ENCODE assay signal across 1 cellular context in the genomic region with DNA sequence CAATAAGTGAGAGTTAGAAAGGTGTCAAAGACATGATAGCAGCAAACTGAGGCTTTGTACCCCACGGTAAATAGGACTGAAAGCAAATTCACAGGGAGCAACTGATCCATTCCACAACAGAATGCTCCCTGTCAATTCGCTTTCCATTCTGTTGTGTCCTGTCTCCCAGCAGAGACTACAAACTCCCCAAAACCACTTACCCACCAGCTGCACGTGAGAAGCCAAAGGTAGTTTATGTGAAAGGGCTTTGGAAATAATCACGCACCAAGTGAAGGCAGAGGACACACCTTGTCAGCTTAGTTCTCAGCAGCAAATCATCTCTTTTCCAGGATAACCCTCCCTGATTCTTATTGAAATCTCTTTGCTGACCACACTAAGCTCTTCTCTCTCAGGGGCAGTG.
TF ChIP-seq lines count a peak whose summit lies in the region.

No MANE protein-coding gene starts in this region.

TF ChIP-seq in H1, 55 proteins besides CTCF, POLR2A, EP300 and RAD21:
- TF ChIP-seq PHF8 (conservative IDR thresholded peaks at IDR 0.05; ENCODE audit: low read depth, low read length): no peak
- TF ChIP-seq, protein P1, sequence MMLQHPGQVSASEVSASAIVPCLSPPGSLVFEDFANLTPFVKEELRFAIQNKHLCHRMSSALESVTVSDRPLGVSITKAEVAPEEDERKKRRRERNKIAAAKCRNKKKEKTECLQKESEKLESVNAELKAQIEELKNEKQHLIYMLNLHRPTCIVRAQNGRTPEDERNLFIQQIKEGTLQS (IDR thresholded peaks at IDR 0.05; ENCODE audit: insufficient read depth, low read depth, low read length): no peak
- TF ChIP-seq, protein P2, sequence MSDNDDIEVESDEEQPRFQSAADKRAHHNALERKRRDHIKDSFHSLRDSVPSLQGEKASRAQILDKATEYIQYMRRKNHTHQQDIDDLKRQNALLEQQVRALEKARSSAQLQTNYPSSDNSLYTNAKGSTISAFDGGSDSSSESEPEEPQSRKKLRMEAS (IDR thresholded peaks at IDR 0.05): no peak
- no peak for TF ChIP-seq RFX5 (IDR thresholded peaks at IDR 0.05; ENCODE audit: borderline replicate concordance, low read depth, low read length)
- TF ChIP-seq CREB1 (IDR thresholded peaks at IDR 0.05): no peak
- no peak for TF ChIP-seq MAFK (IDR thresholded peaks at IDR 0.05; ENCODE audit: low read depth, low read length)
- TF ChIP-seq SP4 (IDR thresholded peaks at IDR 0.05; ENCODE audit: low read length): no peak
- no peak for TF ChIP-seq SAP30 (IDR thresholded peaks at IDR 0.05; ENCODE audit: insufficient read depth, insufficient replicate concordance, low read length)
- no peak for TF ChIP-seq CEBPB (IDR thresholded peaks at IDR 0.05; ENCODE audit: low read depth, low read length)
- no peak for TF ChIP-seq BCL11A (IDR thresholded peaks at IDR 0.05; ENCODE audit: low read depth in 2 of 2, low read length in 2 of 2)
- no peak for TF ChIP-seq JUND (IDR thresholded peaks at IDR 0.05; ENCODE audit: low read length)
- no peak for TF ChIP-seq CHD2 (IDR thresholded peaks at IDR 0.05; ENCODE audit: low read length)
- TF ChIP-seq FOSL1 (IDR thresholded peaks at IDR 0.05; ENCODE audit: insufficient read depth, low read depth, low read length): no peak
- no peak for TF ChIP-seq CBX8 (IDR thresholded peaks at IDR 0.05; ENCODE audit: borderline replicate concordance, low read depth, low read length)
- TF ChIP-seq TAF7 (optimal IDR thresholded peaks at IDR 0.05; ENCODE audit: borderline replicate concordance, low read depth, low read length): no peak
- TF ChIP-seq RXRA (IDR thresholded peaks at IDR 0.05; ENCODE audit: insufficient read depth, low read depth, low read length): no peak
- TF ChIP-seq BACH1 (IDR thresholded peaks at IDR 0.05; ENCODE audit: low read length): no peak
- no peak for TF ChIP-seq RNF2 (IDR thresholded peaks at IDR 0.05; ENCODE audit: borderline replicate concordance, low read depth, low read length, missing control alignments, poor library complexity, severe bottlenecking)
- TF ChIP-seq SIRT6 (IDR thresholded peaks at IDR 0.05; ENCODE audit: low read length): no peak
